Comparison of ENCODE assay signal across 24 cellular contexts in the genomic region with DNA sequence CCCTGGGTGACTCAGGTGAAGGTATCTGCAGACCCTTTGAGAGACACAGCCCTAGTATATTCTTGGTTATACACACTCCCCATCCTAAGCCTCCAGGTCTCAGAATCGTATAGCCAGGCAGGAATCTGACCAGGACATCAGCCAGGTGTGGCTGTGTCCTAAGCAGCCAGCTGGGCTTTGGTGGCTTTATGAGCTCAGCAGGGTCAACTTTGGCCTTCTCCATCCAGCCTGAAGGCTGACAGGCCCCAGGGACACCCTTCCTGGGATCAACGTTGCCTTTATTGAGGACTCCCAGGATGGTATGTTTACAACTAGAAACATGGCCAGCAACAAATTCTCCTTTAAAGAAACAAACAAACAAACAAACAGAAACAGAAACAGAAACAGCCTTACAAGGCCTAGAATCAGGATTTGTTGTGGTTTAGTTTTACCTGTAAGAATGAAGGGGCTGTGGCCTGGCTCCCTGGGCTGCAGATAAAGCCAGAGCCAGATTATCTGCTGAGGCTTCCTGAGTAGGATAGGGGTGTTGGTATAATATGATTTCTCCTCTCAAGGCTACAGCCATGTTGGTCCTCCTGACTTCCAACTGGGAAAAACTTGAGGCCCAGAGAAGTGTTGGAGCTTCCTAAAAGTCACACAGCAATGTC. TPM values are rescaled to one million over a fixed set of nuclear protein-coding genes. Genes with fewer than 3 reads are reported as not detected.
DNase-seq lines count a peak whose midpoint lies in the region; ATAC-seq and TF ChIP-seq lines count a peak whose summit lies in the region.
"Had no signal": no experiment of that assay in that cellular context is flagged by ENCODE, and none has a peak within 500 bp of the region (broad histone marks: within the 10 kb centered on the region; RNA-seq: fewer than 3 reads in every experiment).

No MANE protein-coding gene starts in this region.

- H3K4me3 Mint-ChIP-seq in mesothelial cell of epicardium: no peak overlapping the region
- H3K4me3 Mint-ChIP-seq: activated T-cell treated with anti-CD3 and anti-CD28 coated beads, Interleukin-2, amount 50 U/mL, for 24 hours; CD4-positive, alpha-beta T cell; naive B cell; T-cell had no signal

- no peaks in the 10 kb centered on the region for H3K9me3 Mint-ChIP-seq in mesothelial cell of epicardium
- H3K9me3 Mint-ChIP-seq: activated T-cell treated with anti-CD3 and anti-CD28 coated beads, Interleukin-2, amount 50 U/mL, for 24 hours; CD4-positive, alpha-beta T cell; T-cell had no signal

- intact Hi-C loops in vagina (cut with DNase I): no loop called here

- no peak overlapping the region for H3K27ac Mint-ChIP-seq in mesothelial cell of epicardium
- H3K27ac Mint-ChIP-seq: activated T-cell treated with anti-CD3 and anti-CD28 coated beads, Interleukin-2, amount 50 U/mL, for 24 hours; CD4-positive, alpha-beta T cell; naive B cell; T-cell had no signal

- no peaks in the 10 kb centered on the region for H3K36me3 Mint-ChIP-seq in mesothelial cell of epicardium
- H3K36me3 Mint-ChIP-seq: naive B cell had no signal

- peaks cover 53% of the 10 kb centered on the region for H3K27me3 Mint-ChIP-seq in mesothelial cell of epicardium (ENCODE audit: low read depth)
- H3K27me3 Mint-ChIP-seq: activated T-cell treated with anti-CD3 and anti-CD28 coated beads, Interleukin-2, amount 50 U/mL, for 24 hours; T-cell had no signal

- H3K4me3 ChIP-seq in WERI-Rb-1 (ENCODE audit: low read depth, low read length) (no peak overlapping the region), fibroblast of the aortic adventitia (ENCODE audit: low read depth, low read length) (no peak overlapping the region), vagina (no peak overlapping the region)
- H3K4me3 ChIP-seq: Peyer's patch, SJCRH30, skin epidermis, upper lobe of left lung had no signal

- TF ChIP-seq CTCF in WERI-Rb-1 (IDR thresholded peaks at IDR 0.05; ENCODE audit: low read depth, low read length) (no peak), fibroblast of the aortic adventitia (IDR thresholded peaks at IDR 0.05; ENCODE audit: insufficient read depth, low read length) (no peak), mesothelial cell of epicardium (IDR thresholded peaks at IDR 0.05; ENCODE audit: unreplicated experiment) (no peak), vagina (IDR thresholded peaks at IDR 0.05) (no peak)

- no peaks in the 10 kb centered on the region for H3K4me1 ChIP-seq in vagina
- H3K4me1 ChIP-seq: Peyer's patch, upper lobe of left lung had no signal

- H3K9me3 ChIP-seq in WERI-Rb-1 (ENCODE audit: severe bottlenecking) (peaks cover 24% of the 10 kb centered on the region), vagina (no peaks in the 10 kb centered on the region)
- H3K9me3 ChIP-seq: Peyer's patch, upper lobe of left lung had no signal

- no peak for ATAC-seq in GM21515 (IDR thresholded peaks at IDR 0.05; ENCODE audit: unreplicated experiment)
- ATAC-seq: T-cell had no signal

- peaks cover 8% of the 10 kb centered on the region for H3K4me1 Mint-ChIP-seq in mesothelial cell of epicardium
- H3K4me1 Mint-ChIP-seq: naive B cell had no signal

- H3K27me3 ChIP-seq in WERI-Rb-1 (ENCODE audit: insufficient read depth, low read depth, severe bottlenecking) (no peaks in the 10 kb centered on the region), vagina (no peaks in the 10 kb centered on the region)
- H3K27me3 ChIP-seq: Peyer's patch, SJCRH30, upper lobe of left lung had no signal

- DNase-seq in NCI-H1417 (lab: John Stamatoyannopoulos, UW) (peak in 2 of 3 experiments; percentile 8 to 21), NCI-H1417 treated with DMSO at 0.1 percent for 48 hours (lab: John Stamatoyannopoulos, UW) (no peak), COLO668 (lab: John Stamatoyannopoulos, UW; ENCODE audit: unreplicated experiment) (peak; percentile 10), WERI-Rb-1 (peak; percentile 63), fibroblast of the aortic adventitia (ENCODE audit: low read depth) (peak; percentile 3), mesothelial cell of epicardium (ENCODE audit: low spot score in 2 of 2, unreplicated experiment in 2 of 2) (no peak), vagina (ENCODE audit: extremely low spot score in 2 of 2) (no peak)
- DNase-seq: 8988T; activated T-cell treated with anti-CD3 and anti-CD28 coated beads, Interleukin-2, amount 50 U/mL, for 24 hours; amniotic stem cell; CD4-positive, alpha-beta T cell; head of caudate nucleus; mesenchymal stem cell; naive B cell; NCI-H2171; nucleus accumbens; Peyer's patch; SJCRH30; T-cell; upper lobe of left lung had no signal

- H3K36me3 ChIP-seq in WERI-Rb-1: 0 out of 2 replicates have a peak, but pooled peaks cover 2% of the 10 kb centered on the region
- no peaks in the 10 kb centered on the region for H3K36me3 ChIP-seq in vagina
- H3K36me3 ChIP-seq: Peyer's patch, SJCRH30, upper lobe of left lung had no signal

- H3K27ac ChIP-seq in WERI-Rb-1 (peak overlapping the region; percentile 96), vagina (no peak overlapping the region)
- H3K27ac ChIP-seq: Peyer's patch, SJCRH30, skin epidermis, upper lobe of left lung had no signal

- no peak for TF ChIP-seq POLR2A in vagina (IDR thresholded peaks at IDR 0.05)

RNA-seq across cellular contexts. Expression of a gene that starts 8.5 kb away (rescaled TPM):
- not detected in 2 replicates for total RNA-seq in fibroblast of the aortic adventitia (ENCODE audit: low replicate concordance)
- not detected in 3 replicates for total RNA-seq in mesothelial cell of epicardium
- 5.6 TPM for total RNA-seq in vagina
- total RNA-seq: G401, SJCRH30 had no signal

RNA-seq across cellular contexts. Expression of a gene that starts 27.2 kb away (rescaled TPM):
- total RNA-seq in fibroblast of the aortic adventitia (ENCODE audit: low replicate concordance) (not detected in 2 replicates), mesothelial cell of epicardium (0.11 to 0.16 TPM in 2 of 3 replicates, not detected in the other), vagina (not detected)
- total RNA-seq: cardiac septum; CD4-positive, alpha-beta T cell; G401; Peyer's patch; SJCRH30 had no signal

RNA-seq across cellular contexts. Expression of a gene that starts 32.8 kb away (rescaled TPM):
- not detected in 2 replicates for total RNA-seq in fibroblast of the aortic adventitia (ENCODE audit: low replicate concordance)
- total RNA-seq in mesothelial cell of epicardium: 0.18 TPM in 1 of 3 replicates, not detected in the others
- 0.98 TPM for total RNA-seq in vagina
- total RNA-seq: CD4-positive, alpha-beta T cell; G401; SJCRH30; T-cell had no signal

Comparison
In these comparisons a context has a peak if more than half of its experiments do, and no peak if none do; other contexts are left out.
1. DNase-seq: peak in NCI-H1417 (2 of 3), COLO668 (single experiment), WERI-Rb-1 (single experiment) and fibroblast of the aortic adventitia (single experiment); none in NCI-H1417 treated with DMSO at 0.1 percent for 48 hours (single experiment), mesothelial cell of epicardium (0 of 2) and vagina (0 of 2).